Comparison of ENCODE assay signal across 15 cellular contexts in the genomic region with DNA sequence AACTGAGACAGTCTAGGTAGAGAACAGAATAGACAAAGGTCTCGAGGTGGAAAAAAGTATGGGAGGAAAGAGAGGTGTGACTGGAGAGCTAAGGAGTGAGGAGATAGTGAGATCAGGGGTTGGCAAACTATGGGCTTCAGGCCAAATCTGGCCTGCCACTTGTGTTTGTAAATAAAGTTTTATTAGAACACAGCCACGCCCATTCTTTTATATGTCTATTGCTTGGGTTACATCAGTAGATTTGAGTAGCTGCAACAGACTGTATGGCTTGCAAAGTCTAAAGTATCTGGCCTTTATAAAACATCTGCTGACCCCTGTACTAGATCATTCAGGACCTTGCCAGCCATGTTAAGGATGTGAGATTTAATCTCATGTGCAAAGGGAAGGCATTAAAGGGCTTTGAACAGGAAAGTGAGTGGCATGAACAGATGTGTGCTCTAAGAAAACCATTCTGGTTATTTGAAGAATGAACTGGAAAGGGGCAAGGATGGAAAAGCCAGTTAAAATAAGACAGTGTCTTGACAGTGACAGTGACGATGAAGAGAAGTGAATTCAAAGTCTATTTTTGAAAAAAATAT.
"Had no signal": no experiment of that assay in that cellular context is flagged by ENCODE, and none has a peak within 500 bp of the region (broad histone marks: within the 10 kb centered on the region; RNA-seq: fewer than 3 reads in every experiment).

No MANE protein-coding gene starts in this region.

- ATAC-seq: activated T-cell treated with anti-CD3 and anti-CD28 coated beads, Interleukin-2, amount 50 U/mL, for 4 hours; effector memory CD8-positive, alpha-beta T cell; left lung had no signal

- H3K79me2 ChIP-seq: parathyroid adenoma had no signal

- H3K4me1 ChIP-seq: left lung had no signal

- H3K9ac ChIP-seq: parathyroid adenoma had no signal

- H3K4me2 ChIP-seq: smooth muscle cell had no signal

- H3K4me3 ChIP-seq: gastrocnemius medialis, heart right ventricle, left lung, smooth muscle cell, tibial nerve had no signal

- H3K9me3 ChIP-seq: gastrocnemius medialis, heart right ventricle, left lung, tibial nerve had no signal

- H3K27me3 ChIP-seq: gastrocnemius medialis, heart right ventricle, left lung, tibial nerve had no signal

- H2AFZ ChIP-seq: parathyroid adenoma had no signal

- H3K27ac ChIP-seq: epithelial cell of prostate, left lung, parathyroid adenoma had no signal

- DNase-seq: activated CD4-positive, alpha-beta T cell treated with anti-CD3 and anti-CD28 coated beads, Interleukin-2, amount 50 U/mL, for 48 hours; activated CD4-positive, CD25-positive, alpha-beta regulatory T cell treated with anti-CD3 and anti-CD28 coated beads, Interleukin-2, amount 50 U/mL, for 72 hours; activated effector memory CD4-positive, alpha-beta T cell treated with anti-CD3 and anti-CD28 coated beads, Interleukin-2, amount 50 U/mL, for 16 hours; activated T-cell treated with anti-CD3 and anti-CD28 coated beads, Interleukin-2, amount 50 U/mL, for 4 hours; amygdala; effector memory CD8-positive, alpha-beta T cell; gastrocnemius medialis; heart right ventricle; left lung; mesenchymal stem cell; retina had no signal

- H3K36me3 ChIP-seq: gastrocnemius medialis, heart right ventricle, left lung, tibial nerve had no signal
